ENCODE assay signal across 8 cellular contexts in the genomic region with DNA sequence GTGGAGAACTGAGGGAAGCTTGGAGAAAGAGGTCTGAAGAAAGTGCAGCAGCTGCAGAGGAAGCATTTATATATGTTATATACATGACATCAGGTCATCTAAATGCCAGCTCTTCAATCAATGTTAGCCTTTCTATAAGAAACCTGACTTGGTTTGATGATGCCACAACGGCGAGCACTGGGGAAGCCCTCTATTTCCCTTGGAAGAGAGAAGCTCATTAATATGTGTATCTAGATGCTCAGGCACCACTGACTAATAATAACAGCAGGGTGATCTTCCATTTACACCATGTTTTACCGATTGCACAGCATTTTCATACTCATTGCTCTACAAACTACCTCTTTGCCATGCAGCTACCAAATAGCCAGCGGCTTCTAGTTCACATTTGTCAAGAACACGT. TPM values are rescaled to one million over a fixed set of nuclear protein-coding genes. Genes with fewer than 3 reads are reported as not detected.
DNase-seq lines count a peak whose midpoint lies in the region; ATAC-seq and TF ChIP-seq lines count a peak whose summit lies in the region.

No MANE protein-coding gene starts in this region.

- no peak for TF ChIP-seq POLR2A in lower leg skin (IDR thresholded peaks at IDR 0.05)

- H3K4me3 ChIP-seq in adipocyte (ENCODE audit: low read length) (peak overlapping the region; percentile 98), lower leg skin (ENCODE audit: low read depth, poor library complexity, severe bottlenecking) (peak overlapping the region; percentile 62), upper lobe of right lung (peak overlapping the region; percentile 94)

- H3K36me3 ChIP-seq in adipocyte (ENCODE audit: control insufficient read depth, insufficient read depth, low read length, severe bottlenecking) = no peaks in the 10 kb centered on the region
- no peaks in the 10 kb centered on the region for H3K36me3 ChIP-seq in upper lobe of right lung

- TF ChIP-seq CTCF in lower leg skin (IDR thresholded peaks at IDR 0.05) (no peak), upper lobe of right lung (IDR thresholded peaks at IDR 0.05) (no peak)

- no peak for DNase-seq in activated naive CD4-positive, alpha-beta T cell treated with anti-CD3 and anti-CD28 coated beads, Interleukin-2, amount 10 ng/mL, durations not matched to agents 7 days and 5 days
- DNase-seq in activated naive CD4-positive, alpha-beta T cell treated with Interleukin-2 at 50 U/mL for 16 hours = no peak
- no peak for DNase-seq in adipocyte (ENCODE audit: low read depth)
- DNase-seq in lower leg skin (ENCODE audit: low spot score in 2 of 2) = no peak
- no peak for DNase-seq in upper lobe of right lung
- no peak for DNase-seq in sciatic nerve (ENCODE audit: low spot score)

- WGBS in lower leg skin, 2 donors = 11 to 13% methylated on average over 5 of the region's 5 CpGs

- H3K9me3 Mint-ChIP-seq in activated naive CD4-positive, alpha-beta T cell treated with anti-CD3 and anti-CD28 coated beads, Interleukin-2, amount 10 ng/mL, durations not matched to agents 7 days and 5 days = peaks cover 3% of the 10 kb centered on the region

- peak overlapping the region; percentile 94 for H3K27ac Mint-ChIP-seq in activated naive CD4-positive, alpha-beta T cell treated with anti-CD3 and anti-CD28 coated beads, Interleukin-2, amount 10 ng/mL, durations not matched to agents 7 days and 5 days

- H3K9me3 ChIP-seq in adipocyte (ENCODE audit: control insufficient read depth, low read length) = no peaks in the 10 kb centered on the region
- no peaks in the 10 kb centered on the region for H3K9me3 ChIP-seq in upper lobe of right lung

- H3K4me1 ChIP-seq in adipocyte (ENCODE audit: control insufficient read depth, insufficient read depth, low read length) (peaks cover 7% of the 10 kb centered on the region), upper lobe of right lung (peaks cover 19% of the 10 kb centered on the region)

- intact Hi-C loops in lower leg skin (cut with DNase I; ENCODE audit: low total_unique reads) = no loop called here
- intact Hi-C loops in upper lobe of right lung (cut with DNase I) = no loop called here
- intact Hi-C loops in sciatic nerve (cut with DNase I) = no loop called here

- H3K4me1 Mint-ChIP-seq in activated naive CD4-positive, alpha-beta T cell treated with anti-CD3 and anti-CD28 coated beads, Interleukin-2, amount 10 ng/mL, durations not matched to agents 7 days and 5 days = peaks cover 48% of the 10 kb centered on the region

- peak overlapping the region; percentile 88 for H3K9ac ChIP-seq in adipocyte (ENCODE audit: low read length)

- CTCF ChIA-PET in activated naive CD4-positive, alpha-beta T cell treated with anti-CD3 and anti-CD28 coated beads, Interleukin-2, amount 10 ng/mL, durations not matched to agents 7 days and 5 days (lab: Charles Lee) = interaction anchor here (1.0 to 2.3 kb wide), 3 partner anchors 21 to 117 kb away, joined by 3 to 13 read pairs (median 5); no protein-coding TSS in a partner anchor

- ATAC-seq in upper lobe of right lung (no peak), sciatic nerve (no peak), HG03378 (IDR thresholded peaks at IDR 0.05; ENCODE audit: unreplicated experiment) (no peak), HG03432 (IDR thresholded peaks at IDR 0.05; ENCODE audit: unreplicated experiment) (no peak)

- H3K4me3 Mint-ChIP-seq in activated naive CD4-positive, alpha-beta T cell treated with anti-CD3 and anti-CD28 coated beads, Interleukin-2, amount 10 ng/mL, durations not matched to agents 7 days and 5 days = peak overlapping the region; percentile 99

- H3K27me3 Mint-ChIP-seq in activated naive CD4-positive, alpha-beta T cell treated with anti-CD3 and anti-CD28 coated beads, Interleukin-2, amount 10 ng/mL, durations not matched to agents 7 days and 5 days = no peaks in the 10 kb centered on the region

- H3K27ac ChIP-seq in upper lobe of right lung = no peak overlapping the region

- H3K27me3 ChIP-seq in adipocyte (replicated peaks; ENCODE audit: control insufficient read depth, insufficient read depth, low read length) (no peaks in the 10 kb centered on the region), upper lobe of right lung (no peaks in the 10 kb centered on the region)

- peaks cover 32% of the 10 kb centered on the region for H3K36me3 Mint-ChIP-seq in activated naive CD4-positive, alpha-beta T cell treated with anti-CD3 and anti-CD28 coated beads, Interleukin-2, amount 10 ng/mL, durations not matched to agents 7 days and 5 days

RNA-seq across cellular contexts. Expression of gene ACYP1, which starts 0.8 kb away (rescaled TPM):
- 10 to 100 TPM; 12.7 to 23.8 (median 20.3) TPM for total RNA-seq in lower leg skin
- 15.3 TPM for total RNA-seq in upper lobe of right lung
- 14.0 TPM for total RNA-seq in sciatic nerve

RNA-seq across cellular contexts. Expression of gene ZC2HC1C, which starts 6.4 kb away (rescaled TPM):
- total RNA-seq in lower leg skin (1 to 10 TPM in 3 of 4 donors, under 1 TPM in 1; 0.76 to 8.7 (median 3.8) TPM), upper lobe of right lung (4.5 TPM), sciatic nerve (2.5 TPM)

RNA-seq across cellular contexts. Expression of gene MLH3, which starts 11.7 kb away (rescaled TPM):
- 10 to 100 TPM; 16.9 to 20.9 (median 19.5) TPM for total RNA-seq in lower leg skin
- 33.4 TPM for total RNA-seq in upper lobe of right lung
- total RNA-seq in sciatic nerve = 46.6 TPM
